ENCODE assay signal across 1 cellular context in genomic region chr21:42220138-42220701, GRCh38.
A peak's percentile ranks its signal among the peaks of the same experiment; 100 is the strongest.
TF ChIP-seq lines count a peak whose summit lies in the region.

No MANE protein-coding gene starts in this region.

TF ChIP-seq in H1, 55 proteins besides CTCF, POLR2A, EP300 and RAD21 (continued from another document):
- TF ChIP-seq SUZ12 (IDR thresholded peaks at IDR 0.05; ENCODE audit: low read length) (peak; percentile 51; the same call in 1 of the 2 replicates), SRF (IDR thresholded peaks at IDR 0.05; ENCODE audit: low read depth, low read length) (no peak), SIRT6 (IDR thresholded peaks at IDR 0.05; ENCODE audit: low read length) (no peak), PHF8 (conservative IDR thresholded peaks at IDR 0.05; ENCODE audit: low read depth, low read length) (no peak), CBX8 (IDR thresholded peaks at IDR 0.05; ENCODE audit: borderline replicate concordance, low read depth, low read length) (no peak), USF2 (IDR thresholded peaks at IDR 0.05; ENCODE audit: low read length) (no peak), HDAC6 (IDR thresholded peaks at IDR 0.05; ENCODE audit: low read depth, low read length) (no peak), CBX5 (IDR thresholded peaks at IDR 0.05; ENCODE audit: low read depth, low read length) (no peak), CREB1 (IDR thresholded peaks at IDR 0.05) (no peak), JUN (IDR thresholded peaks at IDR 0.05; ENCODE audit: low read depth, low read length) (no peak), E2F6 (IDR thresholded peaks at IDR 0.05) (no peak), POU5F1 (IDR thresholded peaks at IDR 0.05; ENCODE audit: low read depth, low read length) (no peak), MAFK (IDR thresholded peaks at IDR 0.05; ENCODE audit: low read depth, low read length) (no peak), JUND (IDR thresholded peaks at IDR 0.05; ENCODE audit: low read length) (no peak), GTF2F1 (IDR thresholded peaks at IDR 0.05; ENCODE audit: borderline replicate concordance, low read depth, low read length) (no peak), SAP30 (IDR thresholded peaks at IDR 0.05; ENCODE audit: insufficient read depth, insufficient replicate concordance, low read length) (peak; percentile 40), TCF12 (IDR thresholded peaks at IDR 0.05; ENCODE audit: low read depth, low read length) (no peak), ASH2L (IDR thresholded peaks at IDR 0.05; ENCODE audit: low read length) (peak; percentile 42), EGR1 (IDR thresholded peaks at IDR 0.05; ENCODE audit: borderline replicate concordance, low read depth, low read length) (no peak), FOSL1 (IDR thresholded peaks at IDR 0.05; ENCODE audit: insufficient read depth, low read depth, low read length) (no peak), YY1 (IDR thresholded peaks at IDR 0.05; ENCODE audit: low read depth, low read length) (no peak), CHD7 (IDR thresholded peaks at IDR 0.05; ENCODE audit: insufficient replicate concordance, low read length) (no peak), RXRA (IDR thresholded peaks at IDR 0.05; ENCODE audit: insufficient read depth, low read depth, low read length) (0 out of 2 replicates have a peak, but pooled peaks have one; percentile 41), BCL11A (IDR thresholded peaks at IDR 0.05; ENCODE audit: low read depth in 2 of 2, low read length in 2 of 2) (no peak), TAF1 (IDR thresholded peaks at IDR 0.05; ENCODE audit: low read depth, low read length) (no peak), RBBP5 (IDR thresholded peaks at IDR 0.05; ENCODE audit: borderline replicate concordance, low read depth, low read length) (0 out of 2 replicates have a peak, but pooled peaks have one; percentile 15), CHD2 (IDR thresholded peaks at IDR 0.05; ENCODE audit: low read length) (no peak), ZNF274 (IDR thresholded peaks at IDR 0.05; ENCODE audit: borderline replicate concordance, extremely low read depth, low read length) (no peak), CEBPB (IDR thresholded peaks at IDR 0.05; ENCODE audit: low read depth, low read length) (no peak), TEAD4 (IDR thresholded peaks at IDR 0.05; ENCODE audit: low read depth, low read length) (no peak), KDM5A (IDR thresholded peaks at IDR 0.05; ENCODE audit: low read length) (no peak), NANOG (IDR thresholded peaks at IDR 0.05; ENCODE audit: insufficient read depth, low read depth, low read length, poor library complexity, severe bottlenecking) (no peak), RFX5 (IDR thresholded peaks at IDR 0.05; ENCODE audit: borderline replicate concordance, low read depth, low read length) (no peak), RNF2 (IDR thresholded peaks at IDR 0.05; ENCODE audit: borderline replicate concordance, low read depth, low read length, missing control alignments, poor library complexity, severe bottlenecking) (no peak), CTBP2 (IDR thresholded peaks at IDR 0.05; ENCODE audit: borderline replicate concordance, insufficient read depth, insufficient read length, low read length) (no peak)
